In genomic region chr17:38449364-38449763, GRCh38 we compare ENCODE assay signal across 13 cellular contexts. TPM values are rescaled to one million over a fixed set of nuclear protein-coding genes. Genes with fewer than 3 reads are reported as not detected.
DNase-seq lines count a peak whose midpoint lies in the region; ATAC-seq and TF ChIP-seq lines count a peak whose summit lies in the region.
"Had no signal": no experiment of that assay in that cellular context is flagged by ENCODE, and none has a peak within 500 bp of the region (broad histone marks: within the 10 kb centered on the region; RNA-seq: fewer than 3 reads in every experiment).

No MANE protein-coding gene starts in this region.

- H3K4me2 ChIP-seq in GM23338, result peak overlapping the region; percentile 58

- no peak for ATAC-seq in GM23338
- ATAC-seq in left ventricle myocardium superior, result peak; percentile 5
- ATAC-seq in GM21360 (IDR thresholded peaks at IDR 0.05; ENCODE audit: unreplicated experiment), result no peak
- ATAC-seq in left colon, result no peak

- peaks cover 50% of the 10 kb centered on the region for H3K4me1 Mint-ChIP-seq in GM23338
- H3K4me1 Mint-ChIP-seq in activated T-helper 1 cell treated with anti-CD3 and anti-CD28 coated beads, Interleukin-12 subunit alpha, Interleukin-12 subunit beta, Interleukin-2, Interleukin-4 antibody, amounts not matched to agents 30 ng/mL and 10 ng/mL and 1 ng/mL, durations not matched to agents 14 hours and 24 hours and 36 hours (ENCODE audit: low read depth), result no peaks in the 10 kb centered on the region

- H3K4me1 ChIP-seq in GM23338 (ENCODE audit: insufficient read depth) (peaks cover 52% of the 10 kb centered on the region), sigmoid colon (peaks cover 0 to 67% (median 59%) of the 10 kb centered on the region in 4 donors)

- no peaks in the 10 kb centered on the region for H3K9me3 ChIP-seq in sigmoid colon

- peaks cover 20% of the 10 kb centered on the region for H3K36me3 Mint-ChIP-seq in GM23338 (ENCODE audit: low read depth)
- no peaks in the 10 kb centered on the region for H3K36me3 Mint-ChIP-seq in activated T-helper 1 cell treated with anti-CD3 and anti-CD28 coated beads, Interleukin-12 subunit alpha, Interleukin-12 subunit beta, Interleukin-2, Interleukin-4 antibody, amounts not matched to agents 30 ng/mL and 10 ng/mL and 1 ng/mL, durations not matched to agents 14 hours and 24 hours and 36 hours (ENCODE audit: low read depth)
- H3K36me3 Mint-ChIP-seq: activated naive CD8-positive, alpha-beta T cell treated with anti-CD3 and anti-CD28 coated beads for 36 hours had no signal

- no peaks in the 10 kb centered on the region for H3K9me2 ChIP-seq in GM23338 (ENCODE audit: insufficient read depth)

- H3K27me3 Mint-ChIP-seq in GM23338 (ENCODE audit: insufficient read depth, low read depth, poor library complexity), result peaks cover 42% of the 10 kb centered on the region
- peaks cover 29% of the 10 kb centered on the region for H3K27me3 Mint-ChIP-seq in activated T-helper 1 cell treated with anti-CD3 and anti-CD28 coated beads, Interleukin-12 subunit alpha, Interleukin-12 subunit beta, Interleukin-2, Interleukin-4 antibody, amounts not matched to agents 30 ng/mL and 10 ng/mL and 1 ng/mL, durations not matched to agents 14 hours and 24 hours and 36 hours (ENCODE audit: insufficient read depth)

- no peak overlapping the region for H2AFZ ChIP-seq in GM23338

- H3K79me2 ChIP-seq in GM23338 (replicated peaks; ENCODE audit: insufficient read depth), result peaks cover 66% of the 10 kb centered on the region

- peak overlapping the region; percentile 95 for H3K27ac Mint-ChIP-seq in GM23338
- H3K27ac Mint-ChIP-seq in activated T-helper 1 cell treated with anti-CD3 and anti-CD28 coated beads, Interleukin-12 subunit alpha, Interleukin-12 subunit beta, Interleukin-2, Interleukin-4 antibody, amounts not matched to agents 30 ng/mL and 10 ng/mL and 1 ng/mL, durations not matched to agents 14 hours and 24 hours and 36 hours, result no peak overlapping the region
- H3K27ac Mint-ChIP-seq: activated naive CD8-positive, alpha-beta T cell treated with anti-CD3 and anti-CD28 coated beads for 36 hours had no signal

- H3K4me3 ChIP-seq in GM23338 (peak overlapping the region; percentile 26; the same call in 1 of the 2 replicates), sigmoid colon (no peak overlapping the region)

- TF ChIP-seq EP300 in sigmoid colon (IDR thresholded peaks at IDR 0.05), result no peak

- H3F3A ChIP-seq in GM23338 (replicated peaks; ENCODE audit: low read depth), result peaks cover 35% of the 10 kb centered on the region

- peaks cover 3% of the 10 kb centered on the region; the same call in 2 of the 3 replicates for H3K9me3 Mint-ChIP-seq in GM23338
- H3K9me3 Mint-ChIP-seq in activated T-helper 1 cell treated with anti-CD3 and anti-CD28 coated beads, Interleukin-12 subunit alpha, Interleukin-12 subunit beta, Interleukin-2, Interleukin-4 antibody, amounts not matched to agents 30 ng/mL and 10 ng/mL and 1 ng/mL, durations not matched to agents 14 hours and 24 hours and 36 hours, result no peaks in the 10 kb centered on the region
- H3K9me3 Mint-ChIP-seq: activated naive CD8-positive, alpha-beta T cell treated with anti-CD3 and anti-CD28 coated beads for 36 hours had no signal

- DNase-seq in GM23338 (ENCODE audit: low spot score), result peak; percentile 64
- DNase-seq in astrocyte of the hippocampus (ENCODE audit: low read depth, low spot score), result peak; percentile 43
- no peak for DNase-seq in left ventricle myocardium superior
- DNase-seq in sigmoid colon, result no peak
- no peak for DNase-seq in activated T-helper 1 cell treated with anti-CD3 and anti-CD28 coated beads, Interleukin-12 subunit alpha, Interleukin-12 subunit beta, Interleukin-2, Interleukin-4 antibody, amounts not matched to agents 30 ng/mL and 10 ng/mL and 1 ng/mL, durations not matched to agents 14 hours and 24 hours and 36 hours (ENCODE audit: low spot score)
- DNase-seq in Kasumi-1 (lab: John Stamatoyannopoulos, UW), result no peak
- no peak for DNase-seq in left colon
- DNase-seq: activated CD4-positive, alpha-beta T cell treated with anti-CD3 and anti-CD28 coated beads for 4 hours; activated naive CD8-positive, alpha-beta T cell treated with anti-CD3 and anti-CD28 coated beads for 36 hours; H7; NCI-H187; stimulated activated CD4-positive, alpha-beta T cell treated with anti-CD3 and anti-CD28 coated beads, Interleukin-4, amount 100 ng/mL, for 24 hours had no signal

- TF ChIP-seq CTCF in GM23338 (conservative IDR thresholded peaks at IDR 0.05; ENCODE audit: low read depth in 2 of 2), result no peak
- TF ChIP-seq CTCF in sigmoid colon (IDR thresholded peaks at IDR 0.05), result no peak

- intact Hi-C loops in left ventricle myocardium superior (cut with micrococcal nuclease) (no loop called here), sigmoid colon (cut with DNase I) (no loop called here), left colon (cut with DNase I, micrococcal nuclease) (no loop called here)
- intact Hi-C loops in activated T-helper 1 cell treated with anti-CD3 and anti-CD28 coated beads, Interleukin-12 subunit alpha, Interleukin-12 subunit beta, Interleukin-2, Interleukin-4 antibody, amounts not matched to agents 30 ng/mL and 10 ng/mL and 1 ng/mL, durations not matched to agents 14 hours and 24 hours and 36 hours (cut with micrococcal nuclease), result no loop called here

- H4K20me1 ChIP-seq in GM23338 (replicated peaks; ENCODE audit: insufficient read depth), result no peaks in the 10 kb centered on the region

- peak overlapping the region; percentile 23; the same call in 1 of the 3 replicates for H3K4me3 Mint-ChIP-seq in GM23338
- H3K4me3 Mint-ChIP-seq in activated T-helper 1 cell treated with anti-CD3 and anti-CD28 coated beads, Interleukin-12 subunit alpha, Interleukin-12 subunit beta, Interleukin-2, Interleukin-4 antibody, amounts not matched to agents 30 ng/mL and 10 ng/mL and 1 ng/mL, durations not matched to agents 14 hours and 24 hours and 36 hours, result no peak overlapping the region
- H3K4me3 Mint-ChIP-seq: activated naive CD8-positive, alpha-beta T cell treated with anti-CD3 and anti-CD28 coated beads for 36 hours had no signal

- H3K27me3 ChIP-seq in GM23338 (ENCODE audit: insufficient read depth) (no peaks in the 10 kb centered on the region), sigmoid colon (no peaks in the 10 kb centered on the region)

- no peaks in the 10 kb centered on the region for H3K36me3 ChIP-seq in GM23338 (ENCODE audit: insufficient read depth)
- no peaks in the 10 kb centered on the region for H3K36me3 ChIP-seq in sigmoid colon

- no peak for TF ChIP-seq POLR2A in sigmoid colon (IDR thresholded peaks at IDR 0.05)

- H3K27ac ChIP-seq in GM23338 (ENCODE audit: low read depth) (peak overlapping the region; percentile 100), sigmoid colon (peak overlapping the region in 3 of 4 donors; percentile 74 to 92 (median 79))

- 81 to 84% methylated on average over 15 of the region's 15 CpGs for WGBS in sigmoid colon, 2 donors

TF ChIP-seq in GM23338, 12 proteins besides CTCF, POLR2A, EP300 and RAD21 (continues in another document):
- no peak for TF ChIP-seq POLR2AphosphoS5 (IDR thresholded peaks at IDR 0.05; ENCODE audit: low read depth)
- no peak for TF ChIP-seq EZH2phosphoT487 (IDR thresholded peaks at IDR 0.05; ENCODE audit: unreplicated experiment)
- no peak for TF ChIP-seq EZH2 (IDR thresholded peaks at IDR 0.05; ENCODE audit: low read depth, unreplicated experiment)
- TF ChIP-seq ZNF331 (CRISPR knock-in tag; IDR thresholded peaks at IDR 0.05; ENCODE audit: low read depth), result no peak

RNA-seq across cellular contexts. Expression of gene ARHGAP23, which starts 21.1 kb away (rescaled TPM):
- 116 and 150 TPM in 2 replicates for total RNA-seq in GM23338 (2014; rRNA removed; shearing (Covaris generic))
- polyA plus RNA-seq in GM23338 (2016; fragmentation: Nextera tagmentation; extraction: Ambion mirVana) (21.4 and 24.1 TPM in 2 replicates), sigmoid colon (1 to 10 TPM in 2 of 3 donors, under 1 TPM in 1; 0.69 to 9.8 (median 3.0) TPM)
- total RNA-seq in left ventricle myocardium superior (70.3 TPM), sigmoid colon (10 to 100 TPM; 11.2 to 42.1 (median 28.5) TPM), left colon (10 to 100 TPM in 1 of 2 donors, 1 to 10 TPM in 1; 3.9 to 11.3 TPM)
- 0.57 and 0.88 TPM in 2 replicates for total RNA-seq in activated T-helper 1 cell treated with anti-CD3 and anti-CD28 coated beads, Interleukin-12 subunit alpha, Interleukin-12 subunit beta, Interleukin-2, Interleukin-4 antibody, amounts not matched to agents 30 ng/mL and 10 ng/mL and 1 ng/mL, durations not matched to agents 14 hours and 24 hours and 36 hours

Comparison
In these comparisons a context has a peak if more than half of its experiments do, and no peak if none do; other contexts are left out.
1. DNase-seq: peak in GM23338 (single experiment) and astrocyte of the hippocampus (single experiment); none in left ventricle myocardium superior (single experiment), sigmoid colon (single experiment), activated T-helper 1 cell treated with anti-CD3 and anti-CD28 coated beads, Interleukin-12 subunit alpha, Interleukin-12 subunit beta, Interleukin-2, Interleukin-4 antibody, amounts not matched to agents 30 ng/mL and 10 ng/mL and 1 ng/mL, durations not matched to agents 14 hours and 24 hours and 36 hours (single experiment), Kasumi-1 (0 of 2) and left colon (0 of 2).